ENCODE assay signal across 11 cellular contexts in the genomic region with DNA sequence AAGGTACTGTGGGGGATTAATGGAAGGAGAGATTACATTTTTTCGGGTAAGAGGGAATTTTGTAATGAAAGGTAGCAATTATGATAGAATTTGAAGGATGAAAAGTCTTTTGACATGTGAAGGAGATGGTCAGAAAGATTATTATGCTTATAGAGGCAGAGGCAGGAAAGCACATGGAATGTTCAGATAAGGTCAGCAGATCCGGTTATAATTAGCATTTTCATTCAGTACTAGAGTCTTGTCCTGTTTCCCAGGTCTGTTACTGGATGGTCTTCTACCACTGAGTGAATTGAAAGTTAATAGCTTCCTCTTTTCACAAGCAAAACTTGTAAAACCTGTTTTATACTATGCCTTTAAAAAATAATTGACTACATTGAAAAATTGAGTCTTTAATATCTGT.
DNase-seq lines count a peak whose midpoint lies in the region; ATAC-seq and TF ChIP-seq lines count a peak whose summit lies in the region.
"Had no signal": no experiment of that assay in that cellular context is flagged by ENCODE, and none has a peak within 500 bp of the region (broad histone marks: within the 10 kb centered on the region; RNA-seq: fewer than 3 reads in every experiment).

No MANE protein-coding gene starts in this region.

- H2AFZ ChIP-seq in SK-N-SH (ENCODE audit: low read depth) = 0 out of 2 replicates have a peak overlapping the region, but pooled peaks have one; percentile 17

- no peak overlapping the region for H3K4ac ChIP-seq in mesendoderm (ENCODE audit: low read depth, low read length)

- no peak overlapping the region for H3K18ac ChIP-seq in mesendoderm (ENCODE audit: low read length)

- peak; percentile 30 for DNase-seq in SK-N-SH
- DNase-seq in mesendoderm = peak; percentile 77
- DNase-seq in activated gamma-delta T cell (lab: John Stamatoyannopoulos, UW) = no peak
- DNase-seq in stimulated activated CD8-positive, alpha-beta memory T cell treated with anti-CD3 and anti-CD28 coated beads, Interleukin-4, amount 100 ng/mL, for 48 hours = no peak
- no peak for DNase-seq in GM03348 (ENCODE audit: low spot score)
- DNase-seq: activated CD4-positive, alpha-beta T cell treated with anti-CD3 and anti-CD28 coated beads, Interleukin-2, amount 10 ng/mL, durations not matched to agents 7 days and 5 days; CD8-positive, alpha-beta T cell; NCI-H345 had no signal

- no peaks in the 10 kb centered on the region for H4K20me1 ChIP-seq in SK-N-SH (ENCODE audit: insufficient read depth)

- peaks cover 4% of the 10 kb centered on the region for H3K79me1 ChIP-seq in mesendoderm (ENCODE audit: low read length)

- H3K79me2 ChIP-seq in SK-N-SH (ENCODE audit: insufficient read depth) (peaks cover 15% of the 10 kb centered on the region), mesendoderm (ENCODE audit: control insufficient read depth, insufficient read depth, low read length) (peaks cover 29% of the 10 kb centered on the region)

- H3K56ac ChIP-seq in mesendoderm (ENCODE audit: low read length) = peak overlapping the region; percentile 17

- H3K9me2 ChIP-seq in SK-N-SH = no peaks in the 10 kb centered on the region

- H3K4me2 ChIP-seq in SK-N-SH (no peak overlapping the region), mesendoderm (ENCODE audit: low read length) (no peak overlapping the region)

- TF ChIP-seq RAD21 in SK-N-SH (IDR thresholded peaks at IDR 0.05; ENCODE audit: low read length) = no peak

- H2BK15ac ChIP-seq in mesendoderm (replicated peaks; ENCODE audit: low read depth) = no peak overlapping the region

- H3K27me3 ChIP-seq in SK-N-SH (ENCODE audit: insufficient read depth) = no peaks in the 10 kb centered on the region
- H3K27me3 ChIP-seq in mesendoderm (ENCODE audit: insufficient read depth, low read length, poor library complexity) = no peaks in the 10 kb centered on the region

- no peak overlapping the region for H2BK120ac ChIP-seq in mesendoderm (ENCODE audit: low read depth, low read length)

- H3K9ac ChIP-seq in SK-N-SH (no peak overlapping the region), mesendoderm (ENCODE audit: low read length) (no peak overlapping the region)

- no peak overlapping the region for H3K23ac ChIP-seq in mesendoderm (ENCODE audit: low read length)

- no peak overlapping the region for H4K8ac ChIP-seq in mesendoderm (ENCODE audit: low read depth, low read length)

- peaks cover 0 to 7% of the 10 kb centered on the region in 2 experiments for H3K36me3 ChIP-seq in SK-N-SH (replicated peaks in 1 of 2; ENCODE audit: control insufficient read depth in 1 of 2, insufficient read depth in 2 of 2, low read length in 1 of 2)
- H3K36me3 ChIP-seq in mesendoderm (ENCODE audit: control insufficient read depth, insufficient read depth, low read length) = no peaks in the 10 kb centered on the region

- no peaks in the 10 kb centered on the region for H3F3A ChIP-seq in SK-N-SH (replicated peaks; ENCODE audit: insufficient read depth)

- no peaks in the 10 kb centered on the region for H3K9me3 ChIP-seq in SK-N-SH

- H3K27ac ChIP-seq in SK-N-SH (ENCODE audit: low read depth in 2 of 2, low read length in 1 of 2) (peak overlapping the region; percentile 1 to 3; a peak in 1 of 4 replicates), mesendoderm (ENCODE audit: low read depth, low read length) (no peak overlapping the region)
- H3K27ac ChIP-seq: epithelial cell of prostate had no signal

- no peak for TF ChIP-seq EP300 in SK-N-SH (IDR thresholded peaks at IDR 0.05; ENCODE audit: borderline replicate concordance in 1 of 2, low read depth in 1 of 2, low read length in 1 of 2)

- ATAC-seq in GM19351 (IDR thresholded peaks at IDR 0.05; ENCODE audit: unreplicated experiment) (peak; percentile 55), HG03442 (IDR thresholded peaks at IDR 0.05; ENCODE audit: unreplicated experiment) (peak; percentile 40)
- ATAC-seq: CD8-positive, alpha-beta T cell had no signal

- no peak overlapping the region for H2AK5ac ChIP-seq in mesendoderm (ENCODE audit: low read length)

- H3K4me3 ChIP-seq in SK-N-SH (ENCODE audit: low read depth in 2 of 2, low read length in 1 of 2) = no peak overlapping the region
- no peak overlapping the region for H3K4me3 ChIP-seq in mesendoderm (ENCODE audit: low read length)

- 64% methylated on average over 2 of the region's 2 CpGs for WGBS in SK-N-SH (ENCODE audit: low lambda C conversion rate)
- 100% methylated on average over 1 of the region's 2 CpGs for WGBS in mesendoderm (ENCODE audit: extremely low coverage, insufficient coverage, low lambda C conversion rate)

- H2BK5ac ChIP-seq in mesendoderm (ENCODE audit: low read length) = no peak overlapping the region

- CTCF ChIA-PET in SK-N-SH (lab: Yijun Ruan, JAX) = no interaction called here

- POLR2A ChIA-PET in SK-N-SH (lab: Yijun Ruan, JAX) = no interaction called here

- TF ChIP-seq CTCF in SK-N-SH (IDR thresholded peaks at IDR 0.05) = no peak

- H3K4me1 ChIP-seq in SK-N-SH (ENCODE audit: control insufficient read depth in 1 of 2, insufficient read depth in 2 of 2, low read depth in 1 of 2, low read length in 1 of 2) (peaks cover 0 to 5% of the 10 kb centered on the region in 2 experiments; a peak in 2 of 4 replicates), mesendoderm (ENCODE audit: control insufficient read depth, low read depth, low read length) (peaks cover 2% of the 10 kb centered on the region)

- no peak overlapping the region for H4K5ac ChIP-seq in mesendoderm (ENCODE audit: low read length)

TF ChIP-seq in SK-N-SH, 30 proteins besides CTCF, POLR2A, EP300 and RAD21:
- TF ChIP-seq GABPA (IDR thresholded peaks at IDR 0.05; ENCODE audit: low read depth) (no peak), POLR2AphosphoS5 (IDR thresholded peaks at IDR 0.05; ENCODE audit: low read depth, low read length) (no peak), GATA2 (CRISPR knock-in tag; IDR thresholded peaks at IDR 0.05) (peak; percentile 40; the same call in 1 of the 2 replicates)

Comparison
In these comparisons a context has a peak if more than half of its experiments do, and no peak if none do; other contexts are left out.
1. DNase-seq: peak in SK-N-SH (single experiment) and mesendoderm (single experiment); none in activated gamma-delta T cell (single experiment), stimulated activated CD8-positive, alpha-beta memory T cell treated with anti-CD3 and anti-CD28 coated beads, Interleukin-4, amount 100 ng/mL, for 48 hours (single experiment) and GM03348 (single experiment).